Comparison of ENCODE assay signal across 12 cellular contexts in the genomic region with DNA sequence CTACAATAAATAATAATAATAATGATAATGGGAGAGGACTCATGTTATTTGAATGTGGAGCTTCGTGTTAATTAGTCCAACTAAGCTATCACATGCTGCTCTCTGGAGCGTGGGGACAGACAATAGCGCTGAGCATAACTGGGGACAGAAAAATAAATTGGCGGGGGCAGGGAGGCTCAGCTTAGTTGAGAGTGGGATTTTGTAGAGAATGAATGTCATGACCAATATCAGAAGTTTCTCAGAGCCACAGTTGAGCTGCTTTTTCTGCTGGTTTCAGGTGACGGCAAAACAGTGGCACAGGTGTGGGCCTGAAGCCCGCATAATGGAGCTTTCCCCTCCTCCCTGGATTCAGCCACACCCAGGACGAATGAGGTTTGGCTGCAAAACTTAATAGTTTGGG.
A peak's percentile ranks its signal among the peaks of the same experiment; 100 is the strongest.
DNase-seq lines count a peak whose midpoint lies in the region; ATAC-seq and TF ChIP-seq lines count a peak whose summit lies in the region.
"Had no signal": no experiment of that assay in that cellular context is flagged by ENCODE, and none has a peak within 500 bp of the region (broad histone marks: within the 10 kb centered on the region; RNA-seq: fewer than 3 reads in every experiment).

No MANE protein-coding gene starts in this region.

- H3K9me3 ChIP-seq in spleen: peaks cover 0 to 32% (median 12%) of the 10 kb centered on the region in 8 donors
- H3K9me3 ChIP-seq: A549 had no signal

- H3K27ac Mint-ChIP-seq in activated CD4-positive, alpha-beta T cell treated with anti-CD3 and anti-CD28 coated beads, Interleukin-2, amount 10 ng/mL, durations not matched to agents 24 days and 14 days: peak overlapping the region; percentile 29

- H3K27ac ChIP-seq in spleen: peak overlapping the region; percentile 67 to 86 (median 82)
- H3K27ac ChIP-seq: A549, hepatocyte, KMS-11 had no signal

- H3K27me3 ChIP-seq in spleen (replicated peaks in 1 of 7): no peaks in the 10 kb centered on the region
- H3K27me3 ChIP-seq: hepatocyte had no signal

- no peak for TF ChIP-seq CTCF in spleen (IDR thresholded peaks at IDR 0.05 in 8 of 11, conservative IDR thresholded peaks at IDR 0.05 in 3 of 11)

- peaks cover 35% of the 10 kb centered on the region for H3K9me3 Mint-ChIP-seq in activated CD4-positive, alpha-beta T cell treated with anti-CD3 and anti-CD28 coated beads, Interleukin-2, amount 10 ng/mL, durations not matched to agents 24 days and 14 days

- H3K36me3 Mint-ChIP-seq in activated CD4-positive, alpha-beta T cell treated with anti-CD3 and anti-CD28 coated beads, Interleukin-2, amount 10 ng/mL, durations not matched to agents 24 days and 14 days (ENCODE audit: low read depth): peaks cover 45% of the 10 kb centered on the region

- ATAC-seq in GM21737 (IDR thresholded peaks at IDR 0.05; ENCODE audit: unreplicated experiment) (peak; percentile 65), HG03460 (IDR thresholded peaks at IDR 0.05; ENCODE audit: unreplicated experiment) (peak; percentile 52)
- ATAC-seq: A549 had no signal

- peak overlapping the region; percentile 33 for H3K4me3 Mint-ChIP-seq in activated CD4-positive, alpha-beta T cell treated with anti-CD3 and anti-CD28 coated beads, Interleukin-2, amount 10 ng/mL, durations not matched to agents 24 days and 14 days

- WGBS in spleen, 5 donors: 67 to 88% (median 78%) methylated on average over 7 of the region's 7 CpGs

- DNase-seq in activated CD4-positive, alpha-beta T cell treated with anti-CD3 and anti-CD28 coated beads, Interleukin-2, amount 10 ng/mL, durations not matched to agents 24 days and 14 days: peak; percentile 54
- no peak for DNase-seq in activated CD4-positive, alpha-beta T cell treated with anti-CD3 and anti-CD28 coated beads for 48 hours
- no peak for DNase-seq in spleen
- no peak for DNase-seq in SKM-1 (lab: John Stamatoyannopoulos, UW; ENCODE audit: unreplicated experiment)
- no peak for DNase-seq in A172 (ENCODE audit: low spot score)
- no peak for DNase-seq in activated gamma-delta T cell treated with Interleukin-2 at 50 U/mL for 16 hours
- DNase-seq: activated CD4-positive, alpha-beta T cell treated with anti-CD3 and anti-CD28 coated beads, Interleukin-2, amount 50 U/mL, for 4 hours had no signal

- no peak for TF ChIP-seq POLR2A in spleen (IDR thresholded peaks at IDR 0.05)

- intact Hi-C loops in activated CD4-positive, alpha-beta T cell treated with anti-CD3 and anti-CD28 coated beads, Interleukin-2, amount 10 ng/mL, durations not matched to agents 24 days and 14 days (cut with micrococcal nuclease): loop anchor here (2.0 to 5.0 kb wide), 2 partner anchors 19 to 154 kb away; no protein-coding TSS in a partner anchor
- intact Hi-C loops in spleen (cut with DNase I; ENCODE audit: low total_unique reads): no loop called here

- H3K4me1 ChIP-seq in spleen: peaks cover 0 to 59% (median 40%) of the 10 kb centered on the region in 6 donors
- H3K4me1 ChIP-seq: A549 had no signal

- H3K36me3 ChIP-seq in spleen: no peaks in the 10 kb centered on the region

- peaks cover 57% of the 10 kb centered on the region for H3K4me1 Mint-ChIP-seq in activated CD4-positive, alpha-beta T cell treated with anti-CD3 and anti-CD28 coated beads, Interleukin-2, amount 10 ng/mL, durations not matched to agents 24 days and 14 days

- H3K4me3 ChIP-seq in spleen: no peak overlapping the region
- H3K4me3 ChIP-seq: A549, hepatocyte had no signal

- no peaks in the 10 kb centered on the region for H3K27me3 Mint-ChIP-seq in activated CD4-positive, alpha-beta T cell treated with anti-CD3 and anti-CD28 coated beads, Interleukin-2, amount 10 ng/mL, durations not matched to agents 24 days and 14 days
